Comparison of ENCODE assay signal across 22 cellular contexts in the genomic region with DNA sequence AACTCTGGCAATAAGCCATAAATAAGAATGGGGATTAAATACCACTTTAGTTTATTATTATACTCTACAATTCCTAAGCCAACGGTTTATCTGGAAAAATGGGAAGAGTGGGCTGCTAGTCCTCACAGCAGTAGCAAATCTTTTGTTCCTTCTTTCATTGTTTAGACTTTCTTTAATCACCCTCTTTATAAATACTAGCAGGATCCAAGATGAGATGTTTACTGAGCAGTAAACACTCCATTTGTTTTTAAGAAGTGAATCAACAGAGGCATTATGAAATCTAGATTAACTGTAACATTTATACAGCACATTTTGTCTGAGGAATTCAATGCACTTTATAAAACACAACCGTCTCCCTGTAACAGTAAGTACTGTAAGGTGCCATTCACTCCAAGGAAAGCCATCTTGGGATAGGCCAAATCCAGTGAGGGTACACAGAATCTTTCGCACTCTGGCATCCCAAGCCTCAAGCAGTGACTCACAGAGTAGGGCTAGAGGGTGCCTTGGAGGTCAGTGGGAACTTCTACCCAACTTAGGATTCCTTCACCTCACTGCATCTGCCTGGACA.
DNase-seq lines count a peak whose midpoint lies in the region; ATAC-seq and TF ChIP-seq lines count a peak whose summit lies in the region.
"Had no signal": no experiment of that assay in that cellular context is flagged by ENCODE, and none has a peak within 500 bp of the region (broad histone marks: within the 10 kb centered on the region; RNA-seq: fewer than 3 reads in every experiment).

No MANE protein-coding gene starts in this region.

- no peak overlapping the region for H3K27ac ChIP-seq in AG04450 (ENCODE audit: low read depth, low read length)
- H3K27ac ChIP-seq: C4-2B, prostate gland had no signal

- in situ Hi-C loops in HAP-1 (cut with MboI; ENCODE audit: low sequenced_read_pairs), result no loop called here

- peak; percentile 26 for DNase-seq in AG04450 (ENCODE audit: low read depth, low spot score)
- DNase-seq in HAP-1 (ENCODE audit: low spot score in 2 of 2), result peak; percentile 17 to 69
- DNase-seq in adipocyte (ENCODE audit: low read depth), result peak; percentile 26
- DNase-seq in fibroblast of the aortic adventitia (ENCODE audit: low read depth), result peak; percentile 34
- DNase-seq in NCI-H1930 (lab: John Stamatoyannopoulos, UW), result no peak
- no peak for DNase-seq in DMS 273 treated with DMSO at 0.1 percent for 48 hours (lab: John Stamatoyannopoulos, UW)
- DNase-seq in nucleus accumbens (lab: John Stamatoyannopoulos, UW), result no peak
- DNase-seq: activated CD4-positive, alpha-beta T cell treated with anti-CD3 and anti-CD28 coated beads for 48 hours; activated CD8-positive, alpha-beta memory T cell treated with anti-CD3 and anti-CD28 coated beads, Interleukin-2, amount 10 ng/mL, durations not matched to agents 7 days and 5 days; effector memory CD4-positive, alpha-beta T cell; esophagus squamous epithelium; GF-D8; hippocampal formation; KBM-7; NCI-H1694; NCI-H748 treated with DMSO at 0.1 percent for 48 hours; OCI-M1; SIG-M5; T-helper 2 cell had no signal

- ATAC-seq in HG03442 (IDR thresholded peaks at IDR 0.05; ENCODE audit: unreplicated experiment), result no peak
- ATAC-seq: activated CD8-positive, alpha-beta memory T cell treated with anti-CD3 and anti-CD28 coated beads, Interleukin-2, amount 10 ng/mL, durations not matched to agents 7 days and 5 days had no signal

- POLR2A ChIA-PET in AG04450 (lab: Yijun Ruan, JAX), result no interaction called here

- H3K9me3 ChIP-seq in AG04450 (ENCODE audit: control insufficient read depth, insufficient read depth, low read length), result no peaks in the 10 kb centered on the region
- no peaks in the 10 kb centered on the region for H3K9me3 ChIP-seq in HAP-1
- H3K9me3 ChIP-seq in adipocyte (ENCODE audit: control insufficient read depth, low read length), result no peaks in the 10 kb centered on the region
- H3K9me3 ChIP-seq: esophagus squamous epithelium, prostate gland had no signal

- H3K9ac ChIP-seq in adipocyte (ENCODE audit: low read length), result no peak overlapping the region

- H3K27me3 ChIP-seq in AG04450 (ENCODE audit: control insufficient read depth, insufficient read depth, low read length) (no peaks in the 10 kb centered on the region), HAP-1 (ENCODE audit: low read depth) (no peaks in the 10 kb centered on the region), adipocyte (replicated peaks; ENCODE audit: control insufficient read depth, insufficient read depth, low read length) (no peaks in the 10 kb centered on the region)
- H3K27me3 ChIP-seq: esophagus squamous epithelium had no signal

- H3K36me3 ChIP-seq in HAP-1 (replicated peaks) (peaks cover 6% of the 10 kb centered on the region), adipocyte (ENCODE audit: control insufficient read depth, insufficient read depth, low read length, severe bottlenecking) (peaks cover 34% of the 10 kb centered on the region)
- H3K36me3 ChIP-seq: prostate gland had no signal

- TF ChIP-seq CTCF in AG04450 (IDR thresholded peaks at IDR 0.05; ENCODE audit: low read depth, low read length) (no peak), fibroblast of the aortic adventitia (IDR thresholded peaks at IDR 0.05; ENCODE audit: insufficient read depth, low read length) (no peak)

- CTCF ChIA-PET in AG04450 (lab: Charles Lee), result no interaction called here

- H3K4me3 ChIP-seq in AG04450 (ENCODE audit: low read depth, low read length), result no peak overlapping the region
- no peak overlapping the region for H3K4me3 ChIP-seq in HAP-1
- no peak overlapping the region for H3K4me3 ChIP-seq in adipocyte (ENCODE audit: low read length)
- H3K4me3 ChIP-seq in fibroblast of the aortic adventitia (ENCODE audit: low read depth, low read length), result no peak overlapping the region
- H3K4me3 ChIP-seq: esophagus squamous epithelium, prostate gland had no signal

- H3K4me1 ChIP-seq in HAP-1, result peaks cover 22% of the 10 kb centered on the region
- peaks cover 9% of the 10 kb centered on the region for H3K4me1 ChIP-seq in adipocyte (ENCODE audit: control insufficient read depth, insufficient read depth, low read length)
- H3K4me1 ChIP-seq: prostate gland had no signal

Comparison
In these comparisons a context has a peak if more than half of its experiments do, and no peak if none do; other contexts are left out.
1. DNase-seq: peak in AG04450 (single experiment), HAP-1 (2 of 2), adipocyte (single experiment) and fibroblast of the aortic adventitia (single experiment); none in NCI-H1930 (0 of 2), DMS 273 treated with DMSO at 0.1 percent for 48 hours (single experiment) and nucleus accumbens (0 of 56).